Comparison of ENCODE assay signal across 8 cellular contexts in the genomic region with DNA sequence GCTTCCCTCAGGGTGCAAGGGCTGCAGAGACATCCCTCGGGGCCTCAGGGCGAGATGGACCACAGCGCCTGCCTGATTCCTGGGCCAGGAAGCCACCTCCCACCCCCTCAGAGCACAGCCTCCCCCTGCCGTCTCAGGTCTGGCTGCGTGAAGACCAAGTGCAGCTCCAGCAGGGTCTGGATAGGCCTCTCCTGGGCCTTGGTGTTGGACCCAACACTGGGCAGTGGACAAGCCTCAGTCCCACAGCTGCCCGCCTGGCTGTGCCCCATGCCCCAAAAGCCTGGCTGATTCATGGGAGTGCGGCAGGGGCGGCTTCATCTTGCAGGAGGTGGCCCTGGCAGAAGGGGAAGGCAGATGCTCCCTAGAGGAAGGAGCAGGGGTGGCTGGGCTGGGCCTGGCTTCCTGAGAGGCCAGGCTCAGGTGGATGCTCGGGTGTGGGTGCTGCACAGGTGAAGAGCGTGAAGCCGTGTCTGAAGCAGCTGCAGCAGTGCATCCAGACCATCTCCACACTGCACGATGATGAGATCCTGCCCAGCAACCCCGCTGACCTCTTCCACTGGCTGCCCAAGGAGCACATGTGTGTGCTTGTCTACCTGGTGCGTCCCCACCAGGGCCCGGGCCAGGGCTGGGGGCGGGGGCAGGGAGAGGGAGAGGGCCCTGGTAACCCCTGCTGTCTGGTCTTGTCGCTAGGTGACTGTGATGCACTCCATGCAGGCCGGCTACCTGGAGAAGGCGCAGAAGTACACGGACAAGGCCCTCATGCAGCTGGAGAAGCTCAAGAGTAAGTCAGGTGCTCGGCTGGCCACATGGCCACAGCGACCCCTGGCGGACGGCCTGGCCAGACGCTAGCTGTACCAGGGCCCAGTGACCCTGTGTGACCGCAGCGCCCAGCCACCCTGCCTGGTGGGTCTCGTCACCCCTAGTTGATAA. TPM values are rescaled to one million over a fixed set of nuclear protein-coding genes. Genes with fewer than 3 reads are reported as not detected.
A peak's percentile ranks its signal among the peaks of the same experiment; 100 is the strongest.
DNase-seq lines count a peak whose midpoint lies in the region; ATAC-seq and TF ChIP-seq lines count a peak whose summit lies in the region.

No MANE protein-coding gene starts in this region.

- H3K9me3 ChIP-seq in Peyer's patch: no peaks in the 10 kb centered on the region

- H3K4me3 Mint-ChIP-seq in nephron: no peak overlapping the region

- H3K4me1 ChIP-seq in Peyer's patch: no peaks in the 10 kb centered on the region

- no peaks in the 10 kb centered on the region for H3K9me3 Mint-ChIP-seq in nephron

- H3K4me3 ChIP-seq in Peyer's patch (no peak overlapping the region), epithelial cell of proximal tubule (ENCODE audit: low read depth, low read length) (no peak overlapping the region)

- H3K27me3 Mint-ChIP-seq in nephron (ENCODE audit: low read depth): no peaks in the 10 kb centered on the region

- H3K36me3 Mint-ChIP-seq in nephron (ENCODE audit: low read depth): peaks cover 40% of the 10 kb centered on the region

- no peaks in the 10 kb centered on the region for H3K27me3 ChIP-seq in Peyer's patch

- peaks cover 0 to 100% (median 0%) of the 10 kb centered on the region in 3 donors for H3K36me3 ChIP-seq in Peyer's patch

- no peak for TF ChIP-seq POLR2A in Peyer's patch (IDR thresholded peaks at IDR 0.05)

- no peak overlapping the region for H3K27ac ChIP-seq in Peyer's patch

- ATAC-seq in HG02759 (IDR thresholded peaks at IDR 0.05; ENCODE audit: unreplicated experiment): no peak

- no peak overlapping the region for H3K27ac Mint-ChIP-seq in nephron

- no peaks in the 10 kb centered on the region for H3K4me1 Mint-ChIP-seq in nephron

- DNase-seq in DMS79 (lab: John Stamatoyannopoulos, UW) (peak; percentile 40), HuH-7 (ENCODE audit: low spot score) (peak; percentile 87), Peyer's patch (peak; percentile 37 to 79 (median 77)), epithelial cell of proximal tubule (ENCODE audit: low read depth) (no peak)
- no peak for DNase-seq in activated CD4-positive, alpha-beta T cell treated with anti-CD3 and anti-CD28 coated beads for 1 hour
- no peak for DNase-seq in stimulated activated CD4-positive, alpha-beta T cell treated with anti-CD3 and anti-CD28 coated beads, Interleukin-4, amount 100 ng/mL, for 4 hours

- peak in 5 of 6 experiments; percentile 40 to 85 (median 81) for TF ChIP-seq CTCF in Peyer's patch (IDR thresholded peaks at IDR 0.05)
- TF ChIP-seq CTCF in epithelial cell of proximal tubule (conservative IDR thresholded peaks at IDR 0.05; ENCODE audit: low read depth, low read length): peak; percentile 84
- peak; percentile 83 to 89 (median 85) for TF ChIP-seq CTCF in nephron (IDR thresholded peaks at IDR 0.05; ENCODE audit: unreplicated experiment in 3 of 3)

RNA-seq across cellular contexts. Expression of gene MAU2, which starts 21.7 kb away (rescaled TPM):
- 100 to 1,000 TPM in 3 of 4 donors, 10 to 100 TPM in 1; 79.3 to 160 (median 130) TPM for total RNA-seq in Peyer's patch
- 14.7 and 22.0 TPM in 2 replicates for total RNA-seq in epithelial cell of proximal tubule

RNA-seq across cellular contexts. Expression of gene SUGP1, which starts 22.0 kb away (rescaled TPM):
- total RNA-seq in Peyer's patch (10 to 100 TPM; 49.5 to 58.6 (median 55.2) TPM), epithelial cell of proximal tubule (30.0 and 32.2 TPM in 2 replicates)

Comparison
In these comparisons a context has a peak if more than half of its experiments do, and no peak if none do; other contexts are left out.
1. DNase-seq: peak in DMS79 (single experiment), HuH-7 (single experiment) and Peyer's patch (3 of 3); none in epithelial cell of proximal tubule (single experiment), activated CD4-positive, alpha-beta T cell treated with anti-CD3 and anti-CD28 coated beads for 1 hour (single experiment) and stimulated activated CD4-positive, alpha-beta T cell treated with anti-CD3 and anti-CD28 coated beads, Interleukin-4, amount 100 ng/mL, for 4 hours (0 of 2).
2. Peak in every context shown above with its lines, with median percentiles within 50 percentile points of each other: CTCF ChIP-seq.